In the genomic region with DNA sequence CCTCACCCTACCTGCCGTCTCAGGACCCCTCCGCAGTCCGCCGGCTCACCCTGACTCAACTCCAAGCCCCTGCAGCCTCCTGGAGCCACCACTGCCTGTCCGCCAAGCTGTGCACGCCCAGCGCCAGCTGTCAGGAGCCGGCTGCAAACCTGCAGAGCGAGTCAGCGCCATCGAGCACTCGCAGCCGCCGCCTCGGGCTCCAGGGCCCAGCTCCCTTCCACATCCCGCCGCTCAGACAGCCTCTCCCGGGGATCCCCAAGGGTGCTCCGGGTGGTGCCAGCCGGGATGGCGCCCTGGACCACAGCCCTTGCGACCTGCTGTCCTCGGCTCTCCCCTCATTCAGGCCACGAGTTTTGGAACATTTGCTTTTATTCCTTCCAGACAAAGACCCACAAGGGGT, we compare ENCODE assay signal across 9 cellular contexts. TPM values are rescaled to one million over a fixed set of nuclear protein-coding genes. Genes with fewer than 3 reads are reported as not detected.
DNase-seq lines count a peak whose midpoint lies in the region; ATAC-seq, FAIRE-seq and TF ChIP-seq lines count a peak whose summit lies in the region.
"Had no signal": no experiment of that assay in that cellular context is flagged by ENCODE, and none has a peak within 500 bp of the region (broad histone marks: within the 10 kb centered on the region; RNA-seq: fewer than 3 reads in every experiment).

No MANE protein-coding gene starts in this region.

- H2BK5ac ChIP-seq in neuronal stem cell (ENCODE audit: low read length) = no peak overlapping the region

- no CpG with 5 or more reads among the region's 24 CpGs for WGBS in neuronal stem cell (ENCODE audit: extremely low coverage in 2 of 2, insufficient read length in 2 of 2, insufficient replicate concordance in 1 of 2), 2 donors

- in situ Hi-C loops in KBM-7 (cut with MboI; ENCODE audit: low pct_unique_long_range_greater_than_20kb, low sequenced_read_pairs) = loop anchor here (10.0 kb wide), 1 partner anchor 132 kb away; no protein-coding TSS in a partner anchor

- H3K27me3 ChIP-seq in bronchial epithelial cell (ENCODE audit: control insufficient read depth, insufficient read depth, low read length) (peaks cover 5% of the 10 kb centered on the region), neuronal stem cell (ENCODE audit: control insufficient read depth in 3 of 3, insufficient read depth in 3 of 3, low read depth in 1 of 3, low read length in 3 of 3) (peaks cover 0 to 24% (median 3%) of the 10 kb centered on the region in 3 experiments)

- H3K4me3 ChIP-seq in bronchial epithelial cell (ENCODE audit: low read depth, low read length) = no peak overlapping the region
- H3K4me3 ChIP-seq in neuronal stem cell (ENCODE audit: low read length in 2 of 2) = no peak overlapping the region

- no peaks in the 10 kb centered on the region for H3K79me1 ChIP-seq in neuronal stem cell (ENCODE audit: low read depth, low read length)

- no peak overlapping the region for H2AK5ac ChIP-seq in neuronal stem cell (ENCODE audit: low read depth, low read length)

- H3K4me2 ChIP-seq in neuronal stem cell (ENCODE audit: insufficient read depth, low read length, poor library complexity, severe bottlenecking) = no peak overlapping the region

- FAIRE-seq in bronchial epithelial cell (lab: Jason Lieb, UNC) = no peak

- no peak overlapping the region for H3K14ac ChIP-seq in neuronal stem cell (ENCODE audit: low read length)

- peak overlapping the region; percentile 63 for H3K18ac ChIP-seq in neuronal stem cell (ENCODE audit: low read length)

- H2BK15ac ChIP-seq in neuronal stem cell (ENCODE audit: low read length) = peak overlapping the region; percentile 84

- H3K9ac ChIP-seq in neuronal stem cell (ENCODE audit: low read depth, low read length, poor library complexity) = no peak overlapping the region

- H2AFZ ChIP-seq in neuronal stem cell (ENCODE audit: low read length) = no peak overlapping the region

- H2BK120ac ChIP-seq in neuronal stem cell (ENCODE audit: low read depth, low read length) = no peak overlapping the region

- H4K91ac ChIP-seq in neuronal stem cell (ENCODE audit: low read depth, low read length, poor library complexity) = peak overlapping the region; percentile 50

- H3K23ac ChIP-seq in neuronal stem cell (ENCODE audit: low read depth, low read length, poor library complexity) = peak overlapping the region; percentile 92

- H4K8ac ChIP-seq in neuronal stem cell (ENCODE audit: low read depth, low read length) = no peak overlapping the region

- H3K9me3 ChIP-seq in neuronal stem cell (replicated peaks in 1 of 2; ENCODE audit: control insufficient read depth in 2 of 2, insufficient read depth in 1 of 2, low read depth in 1 of 2, low read length in 2 of 2) = peaks cover 0 to 3% of the 10 kb centered on the region in 2 donors

- H3K27ac ChIP-seq in neuronal stem cell (replicated peaks; ENCODE audit: low read length) = no peak overlapping the region

- TF ChIP-seq CTCF in bronchial epithelial cell (IDR thresholded peaks at IDR 0.05; ENCODE audit: insufficient read depth, low read length, severe bottlenecking) = no peak

- peak; percentile 42 for DNase-seq in DMS 273 treated with DMSO at 0.1 percent for 48 hours (lab: John Stamatoyannopoulos, UW)
- peak; percentile 54 for DNase-seq in NCI-H1105 treated with DMSO at 0.1 percent for 48 hours (lab: John Stamatoyannopoulos, UW)
- peak; percentile 27 for DNase-seq in bronchial epithelial cell (ENCODE audit: low read depth)
- DNase-seq in neuronal stem cell (ENCODE audit: low spot score) = no peak
- DNase-seq in KBM-7 = no peak

- H3K4ac ChIP-seq in neuronal stem cell (ENCODE audit: low read length) = no peak overlapping the region

- no peak overlapping the region for H2BK12ac ChIP-seq in neuronal stem cell (ENCODE audit: low read length)

- H3K36me3 ChIP-seq in bronchial epithelial cell (ENCODE audit: control insufficient read depth, insufficient read depth, low read length) = no peaks in the 10 kb centered on the region
- no peaks in the 10 kb centered on the region for H3K36me3 ChIP-seq in neuronal stem cell (replicated peaks in 1 of 2; ENCODE audit: control insufficient read depth in 2 of 2, insufficient read depth in 2 of 2, low read length in 2 of 2)

- peaks cover 8 to 11% of the 10 kb centered on the region in 2 donors for H3K4me1 ChIP-seq in neuronal stem cell (ENCODE audit: control insufficient read depth in 2 of 2, insufficient read depth in 1 of 2, low read depth in 1 of 2, low read length in 2 of 2)

- ATAC-seq in HG03095 (IDR thresholded peaks at IDR 0.05; ENCODE audit: unreplicated experiment) (no peak), HG02588 (IDR thresholded peaks at IDR 0.05; ENCODE audit: unreplicated experiment) (no peak), GM18868 (IDR thresholded peaks at IDR 0.05; ENCODE audit: unreplicated experiment) (no peak)

RNA-seq across cellular contexts. Expression of a gene that starts 4.2 kb away (rescaled TPM):
- total RNA-seq in bronchial epithelial cell = 0.38 TPM in 1 of 2 replicates, not detected in the other
- polyA plus RNA-seq in neuronal stem cell (2013, experiment 1 of 2) = 0.40 TPM
- polyA plus RNA-seq in neuronal stem cell (2013, experiment 2 of 2) = 0.60 TPM

RNA-seq across cellular contexts. Expression of a gene that starts 10.4 kb away (rescaled TPM):
- 0.26 and 1.8 TPM in 2 replicates for total RNA-seq in bronchial epithelial cell
- 545 TPM for polyA plus RNA-seq in neuronal stem cell (2013, experiment 1 of 2)
- polyA plus RNA-seq in neuronal stem cell (2013, experiment 2 of 2) = 552 TPM

RNA-seq across cellular contexts. Expression of a gene that starts 10.7 kb away (rescaled TPM):
- total RNA-seq in bronchial epithelial cell = 6.8 and 15.5 TPM in 2 replicates
- polyA plus RNA-seq in neuronal stem cell (2013, experiment 1 of 2) = 8.8 TPM
- 9.3 TPM for polyA plus RNA-seq in neuronal stem cell (2013, experiment 2 of 2)

RNA-seq across cellular contexts. Expression of a gene that starts 31.1 kb away (rescaled TPM):
- 13.4 and 14.1 TPM in 2 replicates for total RNA-seq in bronchial epithelial cell
- 39.9 TPM for polyA plus RNA-seq in neuronal stem cell (2013, experiment 1 of 2)
- polyA plus RNA-seq in neuronal stem cell (2013, experiment 2 of 2) = 38.2 TPM

RNA-seq across cellular contexts. Expression of a gene that starts 31.2 kb away (rescaled TPM):
- not detected in 2 replicates for total RNA-seq in bronchial epithelial cell
- 0.32 TPM for polyA plus RNA-seq in neuronal stem cell (2013, experiment 1 of 2)
- polyA plus RNA-seq in neuronal stem cell (2013, experiment 2 of 2) = 0.30 TPM
- polyA plus RNA-seq: IgD-negative memory B cell had no signal

Comparison
In these comparisons a context has a peak if more than half of its experiments do, and no peak if none do; other contexts are left out.
1. DNase-seq: peak in DMS 273 treated with DMSO at 0.1 percent for 48 hours (single experiment), NCI-H1105 treated with DMSO at 0.1 percent for 48 hours (single experiment) and bronchial epithelial cell (single experiment); none in neuronal stem cell (single experiment) and KBM-7 (single experiment).